1 cellular context compared by ENCODE assay signal in the genomic region with DNA sequence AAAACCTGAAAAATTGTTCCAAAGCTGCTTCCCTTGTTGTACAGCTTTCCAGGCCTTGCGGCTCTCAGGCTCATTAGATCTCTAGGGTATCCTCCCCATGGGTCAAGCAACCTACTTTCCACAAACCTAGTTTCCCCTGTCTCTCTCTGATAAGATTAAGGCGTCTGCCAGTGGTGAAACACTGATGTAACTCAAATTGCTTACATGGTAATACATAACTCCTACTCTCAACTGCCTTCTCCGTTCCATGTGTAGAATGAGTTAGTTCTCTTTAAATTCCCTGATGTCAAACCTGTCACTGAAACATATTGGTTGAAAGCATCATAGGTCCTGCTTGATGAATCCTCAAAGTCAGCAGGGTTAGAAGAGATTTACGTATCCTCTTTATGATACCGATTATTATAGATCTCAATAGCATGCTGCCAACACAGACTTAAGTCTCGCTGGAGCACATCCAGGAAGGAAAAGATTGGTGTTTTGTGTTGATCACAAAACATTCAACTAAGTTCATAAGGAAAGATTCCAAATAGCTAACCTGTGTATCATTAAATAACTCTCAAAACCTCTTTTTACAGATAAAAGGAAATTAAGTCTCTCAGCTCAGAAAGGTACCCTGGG.
A peak's percentile ranks its signal among the peaks of the same experiment; 100 is the strongest.
TF ChIP-seq lines count a peak whose summit lies in the region.

No MANE protein-coding gene starts in this region.

TF ChIP-seq in PFSK-1, 5 proteins besides CTCF, POLR2A, EP300 and RAD21 (continued from another document):
- TF ChIP-seq REST (IDR thresholded peaks at IDR 0.05; ENCODE audit: insufficient read depth in 1 of 2, low read depth in 2 of 2, low read length in 2 of 2) (no peak), POLR2AphosphoS5 (IDR thresholded peaks at IDR 0.05; ENCODE audit: low read depth, low read length) (peak; percentile 19; the same call in 1 of the 2 replicates)
